ENCODE assay signal across 11 cellular contexts in the genomic region with DNA sequence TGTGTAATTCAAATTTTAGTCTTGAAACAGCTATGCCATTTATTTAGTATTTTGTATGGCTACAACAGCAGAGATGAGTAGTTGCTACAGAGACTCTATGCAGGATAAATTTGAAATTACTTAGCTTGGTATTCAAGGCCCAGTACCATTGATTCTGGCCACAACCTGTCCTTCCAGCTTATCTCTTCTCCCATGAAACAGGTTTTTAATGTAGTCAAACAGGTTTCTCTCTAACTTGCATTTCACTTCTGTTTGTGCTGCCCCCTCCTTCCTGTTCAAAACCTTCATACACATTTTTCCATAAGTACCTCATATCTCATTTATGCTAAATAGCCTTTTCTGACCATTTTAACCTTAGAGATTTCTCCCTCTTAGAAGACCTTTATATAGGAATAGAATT. TPM values are rescaled to one million over a fixed set of nuclear protein-coding genes. Genes with fewer than 3 reads are reported as not detected.
DNase-seq lines count a peak whose midpoint lies in the region; TF ChIP-seq lines count a peak whose summit lies in the region.
"Had no signal": no experiment of that assay in that cellular context is flagged by ENCODE, and none has a peak within 500 bp of the region (broad histone marks: within the 10 kb centered on the region; RNA-seq: fewer than 3 reads in every experiment).

No MANE protein-coding gene starts in this region.

- H3K36me3 ChIP-seq in esophagus muscularis mucosa (no peaks in the 10 kb centered on the region), stomach (no peaks in the 10 kb centered on the region)
- H3K36me3 ChIP-seq: neutrophil had no signal

- TF ChIP-seq CTCF in esophagus muscularis mucosa (IDR thresholded peaks at IDR 0.05) (no peak), stomach (IDR thresholded peaks at IDR 0.05) (no peak)

- TF ChIP-seq EP300 in esophagus muscularis mucosa (IDR thresholded peaks at IDR 0.05) (no peak), stomach (IDR thresholded peaks at IDR 0.05) (no peak)

- H3K27me3 ChIP-seq in esophagus muscularis mucosa (no peaks in the 10 kb centered on the region), stomach (no peaks in the 10 kb centered on the region)
- H3K27me3 ChIP-seq: neutrophil had no signal

- DNase-seq in NCI-H345 (lab: John Stamatoyannopoulos, UW) (peak; percentile 14), NCI-H345 treated with DMSO at 0.1 percent for 48 hours (lab: John Stamatoyannopoulos, UW; ENCODE audit: unreplicated experiment) (no peak), NCI-H526 (lab: John Stamatoyannopoulos, UW) (peak; percentile 91 to 93), esophagus muscularis mucosa (ENCODE audit: extremely low spot score) (no peak), stomach (no peak), cortex of kidney (lab: John Stamatoyannopoulos, UW) (no peak), AML-193 (lab: John Stamatoyannopoulos, UW) (no peak)
- DNase-seq in activated T-cell treated with anti-CD3 and anti-CD28 coated beads, Interleukin-2, amount 50 U/mL, for 48 hours: no peak
- DNase-seq: ACHN; activated T-cell treated with anti-CD3 and anti-CD28 coated beads, Interleukin-2, amount 50 U/mL, for 24 hours had no signal

- intact Hi-C loops in esophagus muscularis mucosa (cut with DNase I): loop anchor here (10.0 kb wide), 1 partner anchor 60 kb away; no protein-coding TSS in a partner anchor
- intact Hi-C loops in stomach (cut with DNase I; ENCODE audit: low total_unique reads): no loop called here

- H3K4me3 ChIP-seq in esophagus muscularis mucosa (no peak overlapping the region), stomach (peak overlapping the region in 1 of 4 donors; percentile 66)

- peak overlapping the region; percentile 96 to 99 (median 98) for H3K27ac ChIP-seq in esophagus muscularis mucosa (replicated peaks in 1 of 4)
- H3K27ac ChIP-seq in stomach: peak overlapping the region in 4 of 5 donors; percentile 95 to 99 (median 98)
- H3K27ac ChIP-seq: neutrophil had no signal

- TF ChIP-seq POLR2A in esophagus muscularis mucosa (IDR thresholded peaks at IDR 0.05; ENCODE audit: low read depth): no peak
- TF ChIP-seq POLR2A in stomach (IDR thresholded peaks at IDR 0.05): no peak

- H3K9me3 ChIP-seq in esophagus muscularis mucosa (no peaks in the 10 kb centered on the region), stomach (no peaks in the 10 kb centered on the region)
- H3K9me3 ChIP-seq: neutrophil had no signal

- H3K4me1 ChIP-seq in esophagus muscularis mucosa (peaks cover 54 to 76% (median 70%) of the 10 kb centered on the region in 4 donors), stomach (peaks cover 42 to 78% (median 67%) of the 10 kb centered on the region in 4 donors)

RNA-seq across cellular contexts. Expression of a gene that starts 3.3 kb away (rescaled TPM):
- total RNA-seq in esophagus muscularis mucosa: 100 to 1,000 TPM in 2 of 4 donors, 10 to 100 TPM in 2; 86.2 to 112 (median 96.5) TPM
- 100 to 1,000 TPM in 2 of 5 donors, 10 to 100 TPM in 3; 35.6 to 200 (median 93.3) TPM for total RNA-seq in stomach
- polyA plus RNA-seq in stomach: 10 to 100 TPM; 14.6 to 22.6 (median 16.9) TPM

Comparison
In these comparisons a context has a peak if more than half of its experiments do, and no peak if none do; other contexts are left out.
1. DNase-seq: peak in NCI-H345 (single experiment) and NCI-H526 (2 of 2); none in NCI-H345 treated with DMSO at 0.1 percent for 48 hours (single experiment), esophagus muscularis mucosa (single experiment), stomach (single experiment), activated T-cell treated with anti-CD3 and anti-CD28 coated beads, Interleukin-2, amount 50 U/mL, for 48 hours (0 of 2), cortex of kidney (single experiment) and AML-193 (0 of 2).